4 cellular contexts compared by ENCODE assay signal in genomic region chr1:242327381-242327780, GRCh38.
DNase-seq lines count a peak whose midpoint lies in the region; ATAC-seq, FAIRE-seq and TF ChIP-seq lines count a peak whose summit lies in the region.
"Not testable (repeated sequence)": the region's sequence is repeated elsewhere in the genome, so short reads cannot be mapped to it uniquely, and the experiment has no call there.

No MANE protein-coding gene starts in this region.

- DNase-seq in A549 (ENCODE audit: low read depth in 1 of 2, low spot score in 1 of 2); IMR-90; K562 (ENCODE audit: extremely low read depth in 1 of 4, low spot score in 3 of 4); HepG2 (ENCODE audit: low spot score): not testable (repeated sequence)

- not testable (repeated sequence) for TF ChIP-seq POLR2A in A549 (IDR thresholded peaks at IDR 0.05; ENCODE audit: low read length); IMR-90 (IDR thresholded peaks at IDR 0.05; ENCODE audit: low read depth, low read length); K562 (conservative IDR thresholded peaks at IDR 0.05); HepG2 (IDR thresholded peaks at IDR 0.05; ENCODE audit: insufficient read depth in 1 of 2, low read depth in 2 of 2, low read length in 2 of 2)

- dilution Hi-C loops in IMR-90 (cut with HindIII; ENCODE audit: low sequenced_read_pairs, unreplicated experiment) = not testable (repeated sequence)

- not testable (repeated sequence) for H4K5ac ChIP-seq in IMR-90 (ENCODE audit: low read depth, low read length)

- not testable (repeated sequence) for BruUV-seq in IMR-90 (replicated peaks; lab: Mats Ljungman, UMichigan); K562 (replicated peaks; lab: Mats Ljungman, UMichigan); HepG2 (replicated peaks; lab: Mats Ljungman, UMichigan)

- H3K4me3 ChIP-seq in A549; IMR-90 (ENCODE audit: insufficient read depth, low read depth, low read length); K562; HepG2 (replicated peaks in 1 of 3; ENCODE audit: insufficient read depth in 1 of 3, low read depth in 2 of 3, low read length in 3 of 3): not testable (repeated sequence)

- H3K4me2 ChIP-seq in A549; IMR-90 (ENCODE audit: low read depth, low read length); K562 (ENCODE audit: insufficient read depth, low read length); HepG2 (ENCODE audit: low read depth, low read length): not testable (repeated sequence)

- H2BK20ac ChIP-seq in IMR-90 (ENCODE audit: low read depth, low read length) = not testable (repeated sequence)

- H2BK5ac ChIP-seq in IMR-90 (ENCODE audit: low read depth, low read length, poor library complexity, severe bottlenecking) = not testable (repeated sequence)

- not testable (repeated sequence) for H2BK15ac ChIP-seq in IMR-90 (ENCODE audit: low read depth, low read length)

- not testable (repeated sequence) for H4K91ac ChIP-seq in IMR-90 (ENCODE audit: insufficient read depth, low read depth, low read length)

- intact Hi-C loops in IMR-90 (cut with micrococcal nuclease); K562 (cut with micrococcal nuclease); HepG2 (cut with micrococcal nuclease; ENCODE audit: unreplicated experiment): not testable (repeated sequence)

- peaks cover 16% of the 10 kb centered on the region; the same call in 2 of the 3 replicates for H3K4me1 ChIP-seq in A549
- not testable (repeated sequence) for H3K4me1 ChIP-seq in IMR-90 (ENCODE audit: control insufficient read depth, insufficient read depth, low read length); K562 (replicated peaks in 1 of 2; ENCODE audit: control insufficient read depth in 2 of 2, insufficient read depth in 2 of 2, low read length in 2 of 2); HepG2 (ENCODE audit: insufficient read depth, low read length)

- not testable (repeated sequence) for H3K27me3 ChIP-seq in IMR-90 (ENCODE audit: control insufficient read depth, insufficient read depth, low read length); K562 (ENCODE audit: control insufficient read depth in 2 of 2, insufficient read depth in 2 of 2, low read length in 2 of 2); HepG2 (ENCODE audit: control insufficient read depth in 1 of 2, insufficient read depth in 2 of 2, low read length in 2 of 2)

- not testable (repeated sequence) for H2AK9ac ChIP-seq in IMR-90 (replicated peaks; ENCODE audit: low read depth, low read length, poor library complexity)

- not testable (repeated sequence) for H2AK5ac ChIP-seq in IMR-90 (ENCODE audit: low read depth, low read length)

- not testable (repeated sequence) for H2AFZ ChIP-seq in IMR-90 (replicated peaks; ENCODE audit: low read length, poor library complexity); K562 (ENCODE audit: low read depth, low read length); HepG2 (ENCODE audit: low read length)

- H3K4ac ChIP-seq in IMR-90 (ENCODE audit: low read depth, low read length) = not testable (repeated sequence)

- TF ChIP-seq EP300 in A549 (IDR thresholded peaks at IDR 0.05); K562 (IDR thresholded peaks at IDR 0.05; ENCODE audit: low read length); HepG2 (IDR thresholded peaks at IDR 0.05; ENCODE audit: low read depth in 2 of 2, low read length in 2 of 2); HepG2 (CRISPR knock-in tag; IDR thresholded peaks at IDR 0.05; ENCODE audit: borderline replicate concordance): not testable (repeated sequence)

- H3K56ac ChIP-seq in IMR-90 (ENCODE audit: extremely low read depth, insufficient read depth, low read length) = not testable (repeated sequence)

- not testable (repeated sequence) for H3K9me1 ChIP-seq in IMR-90 (ENCODE audit: insufficient read depth, low read length); K562 (ENCODE audit: control insufficient read depth, insufficient read depth, low read length)

- H3K79me1 ChIP-seq in IMR-90 (ENCODE audit: low read depth in 1 of 2, low read length in 2 of 2) = not testable (repeated sequence)

- CTCF ChIA-PET in A549 (lab: Yijun Ruan, JAX); IMR-90 (lab: Yijun Ruan, JAX); K562 (lab: Yijun Ruan, JAX; ENCODE audit: low intra/inter-chr PET ratio); HepG2 (lab: Yijun Ruan, JAX; ENCODE audit: low intra/inter-chr PET ratio, low total read pairs): not testable (repeated sequence)

- not testable (repeated sequence) for TF ChIP-seq CTCF in A549 (IDR thresholded peaks at IDR 0.05); IMR-90 (conservative IDR thresholded peaks at IDR 0.05; ENCODE audit: low read depth, low read length); K562 (IDR thresholded peaks at IDR 0.05 in 2 of 3, conservative IDR thresholded peaks at IDR 0.05 in 1 of 3; ENCODE audit: insufficient read depth in 2 of 3, low read depth in 1 of 3, low read length in 3 of 3); HepG2 (CRISPR knock-in tag; IDR thresholded peaks at IDR 0.05)

- H3K18ac ChIP-seq in IMR-90 (ENCODE audit: low read depth, low read length) = not testable (repeated sequence)

- in situ Hi-C loops in IMR-90 (cut with MboI; ENCODE audit: low sequenced_read_pairs); K562 (cut with MboI); HepG2 (cut with HindIII; ENCODE audit: extremely low pct_ligation_motif_present, low pct_unique_long_range_greater_than_20kb): not testable (repeated sequence)

- not testable (repeated sequence) for H3K9me3 ChIP-seq in A549; IMR-90 (ENCODE audit: control insufficient read depth, insufficient read depth, low read length); K562 (replicated peaks; ENCODE audit: control insufficient read depth, insufficient read depth, low read depth, low read length); HepG2 (ENCODE audit: low read length)

- TF ChIP-seq RAD21 in A549 (conservative IDR thresholded peaks at IDR 0.05 in 1 of 2, IDR thresholded peaks at IDR 0.05 in 1 of 2); IMR-90 (IDR thresholded peaks at IDR 0.05; ENCODE audit: low read length); K562 (CRISPR knock-in tag; conservative IDR thresholded peaks at IDR 0.05 in 1 of 2, IDR thresholded peaks at IDR 0.05 in 1 of 2); HepG2 (CRISPR knock-in tag; IDR thresholded peaks at IDR 0.05): not testable (repeated sequence)

- FAIRE-seq in A549 (lab: Jason Lieb, UNC); K562 (lab: Jason Lieb, UNC); HepG2 (lab: Jason Lieb, UNC): not testable (repeated sequence)

- H3K79me2 ChIP-seq in K562 (ENCODE audit: control insufficient read depth, insufficient read depth, low read length); HepG2 (ENCODE audit: insufficient read depth, low read length): not testable (repeated sequence)

- not testable (repeated sequence) for H3K14ac ChIP-seq in IMR-90 (replicated peaks; ENCODE audit: low read depth, low read length)

- POLR2A ChIA-PET in A549 (lab: Yijun Ruan, JAX); IMR-90 (lab: Charles Lee; ENCODE audit: unreplicated experiment); K562 (lab: Yijun Ruan, JAX); HepG2 (lab: Yijun Ruan, JAX): not testable (repeated sequence)

- H3K27ac ChIP-seq in A549; IMR-90 (ENCODE audit: insufficient read depth, low read length); K562 (ENCODE audit: extremely low read depth, low read depth, low read length); HepG2 (ENCODE audit: extremely low read length, insufficient read depth, low read length): not testable (repeated sequence)

- not testable (repeated sequence) for H3K9ac ChIP-seq in IMR-90 (ENCODE audit: low read depth, low read length); K562 (ENCODE audit: insufficient read depth in 1 of 2, low read depth in 2 of 2, low read length in 2 of 2); HepG2 (ENCODE audit: insufficient read depth, low read depth, low read length)

- H3K23ac ChIP-seq in IMR-90 (ENCODE audit: low read depth, low read length) = not testable (repeated sequence)

- not testable (repeated sequence) for H4K20me1 ChIP-seq in IMR-90 (ENCODE audit: insufficient read depth, low read length); K562 (replicated peaks; ENCODE audit: control insufficient read depth, insufficient read depth, low read length); HepG2 (ENCODE audit: insufficient read depth, low read length)

- not testable (repeated sequence) for H2BK120ac ChIP-seq in IMR-90 (ENCODE audit: low read depth, low read length)

- H4K8ac ChIP-seq in IMR-90 (ENCODE audit: low read depth in 2 of 2, low read length in 2 of 2) = not testable (repeated sequence)

- H3K36me3 ChIP-seq in IMR-90 (ENCODE audit: control insufficient read depth, insufficient read depth, low read length); K562 (ENCODE audit: control insufficient read depth, insufficient read depth, low read length); HepG2 (replicated peaks in 1 of 2; ENCODE audit: control insufficient read depth in 1 of 2, insufficient read depth in 2 of 2, low read length in 2 of 2): not testable (repeated sequence)

- ATAC-seq in A549; IMR-90 (ENCODE audit: low read depth); K562; HepG2: not testable (repeated sequence)

TF ChIP-seq in A549, 52 proteins besides CTCF, POLR2A, EP300 and RAD21:
- peak; percentile 81 for TF ChIP-seq MAFK (IDR thresholded peaks at IDR 0.05; ENCODE audit: partially characterized antibody)

TF ChIP-seq in K562, 482 proteins besides CTCF, POLR2A, EP300 and RAD21 (continues in another document):
- TF ChIP-seq C11orf30 (IDR thresholded peaks at IDR 0.05; ENCODE audit: low read depth) = 0 out of 2 replicates have a peak, but pooled peaks have one; percentile 15
